Comparison of ENCODE assay signal across 8 cellular contexts in genomic region chr15:51192560-51193280, GRCh38.
A peak's percentile ranks its signal among the peaks of the same experiment; 100 is the strongest.
DNase-seq lines count a peak whose midpoint lies in the region; ATAC-seq and TF ChIP-seq lines count a peak whose summit lies in the region.

No MANE protein-coding gene starts in this region.

- no peaks in the 10 kb centered on the region for H3K36me3 ChIP-seq in BJ (ENCODE audit: control insufficient read depth, insufficient read depth, low read length)

- TF ChIP-seq CTCF in BJ (IDR thresholded peaks at IDR 0.05; ENCODE audit: insufficient read depth, low read depth, low read length) = peak; percentile 97

- DNase-seq in BJ (ENCODE audit: low read depth) = no peak
- DNase-seq in NCI-H146 (lab: John Stamatoyannopoulos, UW) = peak; percentile 67
- DNase-seq in T-helper 17 cell = peak; percentile 29 to 60 (median 42)
- DNase-seq in amygdala (lab: John Stamatoyannopoulos, UW) = peak; percentile 42 to 97 (median 82)
- peak; percentile 89 to 96 (median 95) for DNase-seq in right cardiac atrium
- DNase-seq in sciatic nerve (ENCODE audit: low spot score) = peak; percentile 96

- H3K27me3 Mint-ChIP-seq in T-helper 17 cell = peaks cover 75% of the 10 kb centered on the region

- H3K27ac ChIP-seq in right cardiac atrium (ENCODE audit: low read length) = no peak overlapping the region

- no peaks in the 10 kb centered on the region for H3K9me3 ChIP-seq in T-helper 17 cell (ENCODE audit: control insufficient read depth, low read length, poor library complexity, severe bottlenecking)
- H3K9me3 ChIP-seq in right cardiac atrium (ENCODE audit: control insufficient read depth, low read length) = no peaks in the 10 kb centered on the region

- no peak overlapping the region for H3K4me3 Mint-ChIP-seq in T-helper 17 cell

- H3K4me1 ChIP-seq in right cardiac atrium (ENCODE audit: control insufficient read depth, insufficient read depth, low read length) = no peaks in the 10 kb centered on the region

- H3K4me1 Mint-ChIP-seq in T-helper 17 cell = peaks cover 6% of the 10 kb centered on the region

- H3K27me3 ChIP-seq in BJ (ENCODE audit: control insufficient read depth, insufficient read depth, low read length) (peaks cover 7% of the 10 kb centered on the region), right cardiac atrium (ENCODE audit: control insufficient read depth, insufficient read depth) (no peaks in the 10 kb centered on the region)

- peak; percentile 81 for ATAC-seq in GM21576 (IDR thresholded peaks at IDR 0.05; ENCODE audit: unreplicated experiment)
- ATAC-seq in T-helper 17 cell = peak; percentile 67
- ATAC-seq in right cardiac atrium = peak; percentile 87 to 90
- peak; percentile 90 for ATAC-seq in sciatic nerve
- ATAC-seq in GM18517 (IDR thresholded peaks at IDR 0.05; ENCODE audit: unreplicated experiment) = no peak

- 31% methylated on average over 13 of the region's 13 CpGs for WGBS in right cardiac atrium

- no peak overlapping the region for H3K27ac Mint-ChIP-seq in T-helper 17 cell

- intact Hi-C loops in right cardiac atrium (cut with DNase I) (loop anchor here in 1 of 4 donors (1.0 kb wide), 1 partner anchor 29 kb away; no protein-coding TSS in a partner anchor), sciatic nerve (cut with DNase I) (no loop called here)

- no peak overlapping the region for H3K4me3 ChIP-seq in BJ (ENCODE audit: low read depth, low read length)
- H3K4me3 ChIP-seq in right cardiac atrium (ENCODE audit: low read length) = no peak overlapping the region

- POLR2A ChIA-PET in BJ (lab: Charles Lee) = no interaction called here

- CTCF ChIA-PET in BJ (lab: Yijun Ruan, JAX) = interaction anchor here (0.6 to 10.6 kb wide), 31 partner anchors 10 to 1624 kb away, joined by 3 to 281 read pairs (median 5); partner anchors contain the start of gene AP4E1

- H3K36me3 Mint-ChIP-seq in T-helper 17 cell (ENCODE audit: low read depth) = peaks cover 3% of the 10 kb centered on the region
